ENCODE assay signal across 1 cellular context in the genomic region with DNA sequence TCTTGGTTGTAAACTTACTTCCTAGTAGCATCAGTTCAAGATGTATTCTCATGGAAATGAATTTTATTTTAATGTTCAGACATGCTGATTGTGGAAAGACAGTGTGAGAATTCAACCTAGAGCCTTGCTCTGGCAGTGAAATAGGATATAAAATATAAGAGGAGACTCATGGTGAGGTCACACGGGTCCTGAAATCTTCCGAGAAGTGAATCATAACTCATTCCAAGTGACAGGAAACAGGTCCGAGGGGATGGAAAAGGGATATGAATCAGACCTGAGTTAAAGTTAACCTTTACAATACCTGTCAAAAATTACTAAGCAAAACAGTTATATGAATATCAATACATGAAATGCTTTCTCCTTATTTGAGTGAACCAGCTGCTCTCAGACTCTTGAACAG.
TF ChIP-seq lines count a peak whose summit lies in the region.

No MANE protein-coding gene starts in this region.

TF ChIP-seq in SK-N-SH, 30 proteins besides CTCF, POLR2A, EP300 and RAD21 (continued from another document):
- TF ChIP-seq CHD2 (IDR thresholded peaks at IDR 0.05; ENCODE audit: low read length, partially characterized antibody) (no peak), EZH2phosphoT487 (IDR thresholded peaks at IDR 0.05; ENCODE audit: borderline replicate concordance, low read depth) (no peak), YY1 (IDR thresholded peaks at IDR 0.05; ENCODE audit: low read depth) (no peak), PBX3 (IDR thresholded peaks at IDR 0.05) (peak; percentile 96), ELF1 (IDR thresholded peaks at IDR 0.05) (peak; percentile 16; the same call in 1 of the 2 replicates), RCOR1 (IDR thresholded peaks at IDR 0.05; ENCODE audit: low read length) (no peak), MXI1 (IDR thresholded peaks at IDR 0.05; ENCODE audit: low read depth, low read length) (no peak), FOXM1 (IDR thresholded peaks at IDR 0.05; ENCODE audit: low read depth) (peak; percentile 49; the same call in 1 of the 2 replicates), RXRA (IDR thresholded peaks at IDR 0.05; ENCODE audit: borderline replicate concordance, low read depth) (peak; percentile 81), NFIC (IDR thresholded peaks at IDR 0.05; ENCODE audit: borderline replicate concordance) (peak; percentile 60; the same call in 1 of the 2 replicates), GATA2 (CRISPR knock-in tag; IDR thresholded peaks at IDR 0.05) (no peak), NRF1 (IDR thresholded peaks at IDR 0.05; ENCODE audit: low read depth, low read length) (no peak)
- TF ChIP-seq, protein P1, sequence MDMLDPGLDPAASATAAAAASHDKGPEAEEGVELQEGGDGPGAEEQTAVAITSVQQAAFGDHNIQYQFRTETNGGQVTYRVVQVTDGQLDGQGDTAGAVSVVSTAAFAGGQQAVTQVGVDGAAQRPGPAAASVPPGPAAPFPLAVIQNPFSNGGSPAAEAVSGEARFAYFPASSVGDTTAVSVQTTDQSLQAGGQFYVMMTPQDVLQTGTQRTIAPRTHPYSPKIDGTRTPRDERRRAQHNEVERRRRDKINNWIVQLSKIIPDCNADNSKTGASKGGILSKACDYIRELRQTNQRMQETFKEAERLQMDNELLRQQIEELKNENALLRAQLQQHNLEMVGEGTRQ (IDR thresholded peaks at IDR 0.05; ENCODE audit: borderline replicate concordance, low read depth, low read length): no peak
- TF ChIP-seq, protein P2, sequence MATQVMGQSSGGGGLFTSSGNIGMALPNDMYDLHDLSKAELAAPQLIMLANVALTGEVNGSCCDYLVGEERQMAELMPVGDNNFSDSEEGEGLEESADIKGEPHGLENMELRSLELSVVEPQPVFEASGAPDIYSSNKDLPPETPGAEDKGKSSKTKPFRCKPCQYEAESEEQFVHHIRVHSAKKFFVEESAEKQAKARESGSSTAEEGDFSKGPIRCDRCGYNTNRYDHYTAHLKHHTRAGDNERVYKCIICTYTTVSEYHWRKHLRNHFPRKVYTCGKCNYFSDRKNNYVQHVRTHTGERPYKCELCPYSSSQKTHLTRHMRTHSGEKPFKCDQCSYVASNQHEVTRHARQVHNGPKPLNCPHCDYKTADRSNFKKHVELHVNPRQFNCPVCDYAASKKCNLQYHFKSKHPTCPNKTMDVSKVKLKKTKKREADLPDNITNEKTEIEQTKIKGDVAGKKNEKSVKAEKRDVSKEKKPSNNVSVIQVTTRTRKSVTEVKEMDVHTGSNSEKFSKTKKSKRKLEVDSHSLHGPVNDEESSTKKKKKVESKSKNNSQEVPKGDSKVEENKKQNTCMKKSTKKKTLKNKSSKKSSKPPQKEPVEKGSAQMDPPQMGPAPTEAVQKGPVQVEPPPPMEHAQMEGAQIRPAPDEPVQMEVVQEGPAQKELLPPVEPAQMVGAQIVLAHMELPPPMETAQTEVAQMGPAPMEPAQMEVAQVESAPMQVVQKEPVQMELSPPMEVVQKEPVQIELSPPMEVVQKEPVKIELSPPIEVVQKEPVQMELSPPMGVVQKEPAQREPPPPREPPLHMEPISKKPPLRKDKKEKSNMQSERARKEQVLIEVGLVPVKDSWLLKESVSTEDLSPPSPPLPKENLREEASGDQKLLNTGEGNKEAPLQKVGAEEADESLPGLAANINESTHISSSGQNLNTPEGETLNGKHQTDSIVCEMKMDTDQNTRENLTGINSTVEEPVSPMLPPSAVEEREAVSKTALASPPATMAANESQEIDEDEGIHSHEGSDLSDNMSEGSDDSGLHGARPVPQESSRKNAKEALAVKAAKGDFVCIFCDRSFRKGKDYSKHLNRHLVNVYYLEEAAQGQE (IDR thresholded peaks at IDR 0.05; ENCODE audit: low read depth, low read length): no peak
- TF ChIP-seq, protein P3, sequence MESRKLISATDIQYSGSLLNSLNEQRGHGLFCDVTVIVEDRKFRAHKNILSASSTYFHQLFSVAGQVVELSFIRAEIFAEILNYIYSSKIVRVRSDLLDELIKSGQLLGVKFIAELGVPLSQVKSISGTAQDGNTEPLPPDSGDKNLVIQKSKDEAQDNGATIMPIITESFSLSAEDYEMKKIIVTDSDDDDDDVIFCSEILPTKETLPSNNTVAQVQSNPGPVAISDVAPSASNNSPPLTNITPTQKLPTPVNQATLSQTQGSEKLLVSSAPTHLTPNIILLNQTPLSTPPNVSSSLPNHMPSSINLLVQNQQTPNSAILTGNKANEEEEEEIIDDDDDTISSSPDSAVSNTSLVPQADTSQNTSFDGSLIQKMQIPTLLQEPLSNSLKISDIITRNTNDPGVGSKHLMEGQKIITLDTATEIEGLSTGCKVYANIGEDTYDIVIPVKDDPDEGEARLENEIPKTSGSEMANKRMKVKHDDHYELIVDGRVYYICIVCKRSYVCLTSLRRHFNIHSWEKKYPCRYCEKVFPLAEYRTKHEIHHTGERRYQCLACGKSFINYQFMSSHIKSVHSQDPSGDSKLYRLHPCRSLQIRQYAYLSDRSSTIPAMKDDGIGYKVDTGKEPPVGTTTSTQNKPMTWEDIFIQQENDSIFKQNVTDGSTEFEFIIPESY (IDR thresholded peaks at IDR 0.05; ENCODE audit: borderline replicate concordance, low read depth): no peak
- TF ChIP-seq, protein P4, sequence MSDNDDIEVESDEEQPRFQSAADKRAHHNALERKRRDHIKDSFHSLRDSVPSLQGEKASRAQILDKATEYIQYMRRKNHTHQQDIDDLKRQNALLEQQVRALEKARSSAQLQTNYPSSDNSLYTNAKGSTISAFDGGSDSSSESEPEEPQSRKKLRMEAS (IDR thresholded peaks at IDR 0.05; ENCODE audit: low read depth): peak; percentile 37; the same call in 1 of the 2 replicates
